ENCODE assay signal across 22 cellular contexts in the genomic region with DNA sequence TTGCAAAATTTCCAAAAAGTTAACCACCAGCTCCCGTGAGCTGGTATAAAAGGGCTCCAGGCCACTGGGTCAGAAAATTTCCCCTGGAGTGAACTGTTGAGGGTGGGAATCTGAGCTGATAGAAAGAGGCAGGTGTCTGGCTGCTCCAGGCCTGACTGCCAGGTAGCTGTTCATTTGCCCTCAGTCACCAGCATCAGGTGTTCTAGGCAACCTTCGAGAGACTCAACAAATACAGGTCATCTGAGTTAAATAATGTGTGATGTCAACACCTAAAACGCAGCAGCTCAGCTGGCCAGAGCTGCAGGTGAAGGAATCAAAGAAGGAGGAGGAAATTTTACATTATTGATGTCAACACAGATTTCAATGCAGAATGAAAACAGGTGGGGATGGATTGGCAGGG. TPM values are rescaled to one million over a fixed set of nuclear protein-coding genes. Genes with fewer than 3 reads are reported as not detected.
DNase-seq lines count a peak whose midpoint lies in the region; ATAC-seq lines count a peak whose summit lies in the region.
"Had no signal": no experiment of that assay in that cellular context is flagged by ENCODE, and none has a peak within 500 bp of the region (broad histone marks: within the 10 kb centered on the region; RNA-seq: fewer than 3 reads in every experiment).

No MANE protein-coding gene starts in this region.

- POLR2A ChIA-PET in activated CD4-positive, alpha-beta memory T cell treated with anti-CD3 and anti-CD28 coated beads, Interleukin-2, amount 10 ng/mL, durations not matched to agents 7 days and 5 days (lab: Charles Lee), result no interaction called here

- CTCF ChIA-PET in activated CD4-positive, alpha-beta memory T cell treated with anti-CD3 and anti-CD28 coated beads, Interleukin-2, amount 10 ng/mL, durations not matched to agents 7 days and 5 days (lab: Charles Lee), result interaction anchor here (0.7 to 1.5 kb wide), 2 partner anchors 10 to 14 kb away, joined by 3 to 4 read pairs; no protein-coding TSS in a partner anchor

- DNase-seq in NCI-H748 (lab: John Stamatoyannopoulos, UW; ENCODE audit: unreplicated experiment) (peak; percentile 31), NCI-H748 treated with DMSO at 0.1 percent for 48 hours (lab: John Stamatoyannopoulos, UW) (no peak), NCI-H2029 treated with DMSO at 0.1 percent for 48 hours (lab: John Stamatoyannopoulos, UW) (peak; percentile 63), left cardiac atrium (no peak)
- no peak for DNase-seq in activated T-helper 2 cell treated with anti-CD3 and anti-CD28 coated beads, Interferon-gamma antibody, Interleukin-2, Interleukin-4, amounts not matched to agents 10 μg/mL and 5 μg/mL and 100 μg/mL, durations not matched to agents 14 hours and 24 hours and 36 hours (ENCODE audit: low spot score)
- no peak for DNase-seq in activated CD4-positive, alpha-beta memory T cell treated with anti-CD3 and anti-CD28 coated beads, Interleukin-2, amount 10 ng/mL, durations not matched to agents 7 days and 5 days
- DNase-seq: BE2C; CD4-positive, CD25-positive, alpha-beta regulatory T cell; DMS 273 treated with DMSO at 0.1 percent for 48 hours; GF-D8; IMR-90; NCI-H1105; NCI-H1694 treated with DMSO at 0.1 percent for 48 hours; NCI-H2107; NCI-H446; NCI-H82; OCI-M1; SJCRH30; T-cell had no signal

- no peak overlapping the region for H3K4me3 Mint-ChIP-seq in activated T-helper 2 cell treated with anti-CD3 and anti-CD28 coated beads, Interferon-gamma antibody, Interleukin-2, Interleukin-4, amounts not matched to agents 10 μg/mL and 5 μg/mL and 100 μg/mL, durations not matched to agents 14 hours and 24 hours and 36 hours (ENCODE audit: low read depth)
- no peak overlapping the region for H3K4me3 Mint-ChIP-seq in activated CD4-positive, alpha-beta memory T cell treated with anti-CD3 and anti-CD28 coated beads, Interleukin-2, amount 10 ng/mL, durations not matched to agents 7 days and 5 days
- H3K4me3 Mint-ChIP-seq: CD4-positive, CD25-positive, alpha-beta regulatory T cell; T-cell; T-helper 2 cell treated with Interferon-gamma antibody and Interleukin-4, amounts not matched to agents 5 μg/mL and 100 μg/mL, for 36 hours had no signal

- intact Hi-C loops in activated T-helper 2 cell treated with anti-CD3 and anti-CD28 coated beads, Interferon-gamma antibody, Interleukin-2, Interleukin-4, amounts not matched to agents 10 μg/mL and 5 μg/mL and 100 μg/mL, durations not matched to agents 14 hours and 24 hours and 36 hours (cut with micrococcal nuclease), result no loop called here
- intact Hi-C loops in left cardiac atrium (cut with DNase I), result no loop called here

- no peak for ATAC-seq in left cardiac atrium
- no peak for ATAC-seq in GM18861 (IDR thresholded peaks at IDR 0.05; ENCODE audit: unreplicated experiment)
- ATAC-seq: A549, T-cell had no signal

- peaks cover 64% of the 10 kb centered on the region for H3K36me3 Mint-ChIP-seq in activated T-helper 2 cell treated with anti-CD3 and anti-CD28 coated beads, Interferon-gamma antibody, Interleukin-2, Interleukin-4, amounts not matched to agents 10 μg/mL and 5 μg/mL and 100 μg/mL, durations not matched to agents 14 hours and 24 hours and 36 hours (ENCODE audit: low read depth)
- H3K36me3 Mint-ChIP-seq in activated CD4-positive, alpha-beta memory T cell treated with anti-CD3 and anti-CD28 coated beads, Interleukin-2, amount 10 ng/mL, durations not matched to agents 7 days and 5 days (ENCODE audit: low read depth), result no peaks in the 10 kb centered on the region
- H3K36me3 Mint-ChIP-seq: CD4-positive, CD25-positive, alpha-beta regulatory T cell; T-cell had no signal

- H3K9me3 Mint-ChIP-seq in activated T-helper 2 cell treated with anti-CD3 and anti-CD28 coated beads, Interferon-gamma antibody, Interleukin-2, Interleukin-4, amounts not matched to agents 10 μg/mL and 5 μg/mL and 100 μg/mL, durations not matched to agents 14 hours and 24 hours and 36 hours, result peaks cover 11% of the 10 kb centered on the region
- H3K9me3 Mint-ChIP-seq in activated CD4-positive, alpha-beta memory T cell treated with anti-CD3 and anti-CD28 coated beads, Interleukin-2, amount 10 ng/mL, durations not matched to agents 7 days and 5 days, result peaks cover 7% of the 10 kb centered on the region

- H3K4me1 Mint-ChIP-seq in activated T-helper 2 cell treated with anti-CD3 and anti-CD28 coated beads, Interferon-gamma antibody, Interleukin-2, Interleukin-4, amounts not matched to agents 10 μg/mL and 5 μg/mL and 100 μg/mL, durations not matched to agents 14 hours and 24 hours and 36 hours (ENCODE audit: low read depth), result peaks cover 5% of the 10 kb centered on the region
- H3K4me1 Mint-ChIP-seq in activated CD4-positive, alpha-beta memory T cell treated with anti-CD3 and anti-CD28 coated beads, Interleukin-2, amount 10 ng/mL, durations not matched to agents 7 days and 5 days, result no peaks in the 10 kb centered on the region
- H3K4me1 Mint-ChIP-seq: CD4-positive, CD25-positive, alpha-beta regulatory T cell; T-cell had no signal

- H3K27me3 Mint-ChIP-seq in activated T-helper 2 cell treated with anti-CD3 and anti-CD28 coated beads, Interferon-gamma antibody, Interleukin-2, Interleukin-4, amounts not matched to agents 10 μg/mL and 5 μg/mL and 100 μg/mL, durations not matched to agents 14 hours and 24 hours and 36 hours (ENCODE audit: low read depth), result no peaks in the 10 kb centered on the region
- no peaks in the 10 kb centered on the region for H3K27me3 Mint-ChIP-seq in activated CD4-positive, alpha-beta memory T cell treated with anti-CD3 and anti-CD28 coated beads, Interleukin-2, amount 10 ng/mL, durations not matched to agents 7 days and 5 days
- H3K27me3 Mint-ChIP-seq: T-cell had no signal

- H3K27ac Mint-ChIP-seq in activated T-helper 2 cell treated with anti-CD3 and anti-CD28 coated beads, Interferon-gamma antibody, Interleukin-2, Interleukin-4, amounts not matched to agents 10 μg/mL and 5 μg/mL and 100 μg/mL, durations not matched to agents 14 hours and 24 hours and 36 hours, result peak overlapping the region; percentile 25
- no peak overlapping the region for H3K27ac Mint-ChIP-seq in activated CD4-positive, alpha-beta memory T cell treated with anti-CD3 and anti-CD28 coated beads, Interleukin-2, amount 10 ng/mL, durations not matched to agents 7 days and 5 days
- H3K27ac Mint-ChIP-seq: T-cell; T-helper 2 cell treated with Interferon-gamma antibody and Interleukin-4, amounts not matched to agents 5 μg/mL and 100 μg/mL, for 36 hours had no signal

RNA-seq across cellular contexts. Expression of a gene that starts 46.7 kb away (rescaled TPM):
- total RNA-seq in activated T-helper 2 cell treated with anti-CD3 and anti-CD28 coated beads, Interferon-gamma antibody, Interleukin-2, Interleukin-4, amounts not matched to agents 10 μg/mL and 5 μg/mL and 100 μg/mL, durations not matched to agents 14 hours and 24 hours and 36 hours, result 41.5 and 42.6 TPM in 2 replicates
- total RNA-seq in left cardiac atrium, result 1 to 10 TPM in 1 of 2 donors, under 1 TPM in 1; 0.76 to 1.2 TPM
- total RNA-seq in activated CD4-positive, alpha-beta memory T cell treated with anti-CD3 and anti-CD28 coated beads, Interleukin-2, amount 10 ng/mL, durations not matched to agents 7 days and 5 days, result 1 to 10 TPM; 8.6 to 9.2 TPM
- total RNA-seq: IMR-90 had no signal

Comparison
In these comparisons a context has a peak if more than half of its experiments do, and no peak if none do; other contexts are left out.
1. DNase-seq: peak in NCI-H748 (single experiment) and NCI-H2029 treated with DMSO at 0.1 percent for 48 hours (single experiment); none in NCI-H748 treated with DMSO at 0.1 percent for 48 hours (single experiment), activated T-helper 2 cell treated with anti-CD3 and anti-CD28 coated beads, Interferon-gamma antibody, Interleukin-2, Interleukin-4, amounts not matched to agents 10 μg/mL and 5 μg/mL and 100 μg/mL, durations not matched to agents 14 hours and 24 hours and 36 hours (single experiment), left cardiac atrium (single experiment) and activated CD4-positive, alpha-beta memory T cell treated with anti-CD3 and anti-CD28 coated beads, Interleukin-2, amount 10 ng/mL, durations not matched to agents 7 days and 5 days (single experiment).
2. RNA of a gene that starts 46.7 kb away (total RNA-seq): 41.5 to 42.6 TPM in activated T-helper 2 cell treated with anti-CD3 and anti-CD28 coated beads, Interferon-gamma antibody, Interleukin-2, Interleukin-4, amounts not matched to agents 10 μg/mL and 5 μg/mL and 100 μg/mL, durations not matched to agents 14 hours and 24 hours and 36 hours and 8.6 to 9.2 TPM in activated CD4-positive, alpha-beta memory T cell treated with anti-CD3 and anti-CD28 coated beads, Interleukin-2, amount 10 ng/mL, durations not matched to agents 7 days and 5 days; 0.76 to 1.2 TPM in left cardiac atrium; every median in the first group is over 4 times any median in the second.